1 cellular context compared by ENCODE assay signal in genomic region chr17:42391439-42391838, GRCh38. TPM values are rescaled to one million over a fixed set of nuclear protein-coding genes. Genes with fewer than 3 reads are reported as not detected.
"Had no signal": no experiment of that assay in that cellular context is flagged by ENCODE, and none has a peak within 500 bp of the region (broad histone marks: within the 10 kb centered on the region; RNA-seq: fewer than 3 reads in every experiment).

No MANE protein-coding gene starts in this region.

RNA-seq across cellular contexts. Expression of gene CAVIN1, which starts 31.6 kb away (rescaled TPM):
- total RNA-seq: naive thymus-derived CD8-positive, alpha-beta T cell had no signal
